In genomic region chr4:87985097-87985886, GRCh38 we compare ENCODE assay signal across 8 cellular contexts. TPM values are rescaled to one million over a fixed set of nuclear protein-coding genes. Genes with fewer than 3 reads are reported as not detected.
DNase-seq lines count a peak whose midpoint lies in the region; ATAC-seq and TF ChIP-seq lines count a peak whose summit lies in the region.
"Had no signal": no experiment of that assay in that cellular context is flagged by ENCODE, and none has a peak within 500 bp of the region (broad histone marks: within the 10 kb centered on the region; RNA-seq: fewer than 3 reads in every experiment).

No MANE protein-coding gene starts in this region.

- peak; percentile 81 for DNase-seq in G401 (ENCODE audit: low spot score)
- DNase-seq in KG1 (lab: John Stamatoyannopoulos, UW): peak; percentile 41
- peak; percentile 67 for DNase-seq in SK-N-SH
- peak; percentile 61 for DNase-seq in cerebellum (ENCODE audit: low spot score)
- DNase-seq in left kidney (ENCODE audit: low read depth, low spot score): peak; percentile 74
- DNase-seq in substantia nigra (lab: John Stamatoyannopoulos, UW): peak; percentile 9 to 91 (median 72)

- no peaks in the 10 kb centered on the region for H3F3A ChIP-seq in SK-N-SH (replicated peaks; ENCODE audit: insufficient read depth)

- no peak for TF ChIP-seq EP300 in SK-N-SH (IDR thresholded peaks at IDR 0.05; ENCODE audit: borderline replicate concordance in 1 of 2, low read depth in 1 of 2, low read length in 1 of 2)

- no peak overlapping the region for H2AFZ ChIP-seq in SK-N-SH (ENCODE audit: low read depth)

- CTCF ChIA-PET in SK-N-SH (lab: Yijun Ruan, JAX): interaction anchor here (0.6 to 4.3 kb wide), 33 partner anchors 10 to 974 kb away, joined by 3 to 73 read pairs (median 4); partner anchors contain the start of gene SPP1

- no peaks in the 10 kb centered on the region for H3K27me3 ChIP-seq in SK-N-SH (ENCODE audit: insufficient read depth)

- no peak overlapping the region for H3K9ac ChIP-seq in SK-N-SH

- H3K9me3 ChIP-seq in SK-N-SH: no peaks in the 10 kb centered on the region

- POLR2A ChIA-PET in SK-N-SH (lab: Yijun Ruan, JAX): no interaction called here

- peak; percentile 87 for ATAC-seq in GM21423 (IDR thresholded peaks at IDR 0.05; ENCODE audit: unreplicated experiment)

- 13% methylated on average over 1 of the region's 1 CpG for WGBS in SK-N-SH (ENCODE audit: low lambda C conversion rate)

- no peaks in the 10 kb centered on the region for H3K79me2 ChIP-seq in SK-N-SH (ENCODE audit: insufficient read depth)

- H3K4me2 ChIP-seq in SK-N-SH: no peak overlapping the region

- in situ Hi-C loops in G401 (cut with HindIII; ENCODE audit: low sequenced_read_pairs): no loop called here

- peak; percentile 64 for TF ChIP-seq CTCF in SK-N-SH (IDR thresholded peaks at IDR 0.05)

- no peaks in the 10 kb centered on the region for H3K9me2 ChIP-seq in SK-N-SH

- no peaks in the 10 kb centered on the region for H4K20me1 ChIP-seq in SK-N-SH (ENCODE audit: insufficient read depth)

- no peaks in the 10 kb centered on the region for H3K4me1 ChIP-seq in SK-N-SH (ENCODE audit: control insufficient read depth in 1 of 2, insufficient read depth in 2 of 2, low read depth in 1 of 2, low read length in 1 of 2)

- TF ChIP-seq RAD21 in SK-N-SH (IDR thresholded peaks at IDR 0.05; ENCODE audit: low read length): peak; percentile 81

- no peaks in the 10 kb centered on the region for H3K36me3 ChIP-seq in SK-N-SH (replicated peaks in 1 of 2; ENCODE audit: control insufficient read depth in 1 of 2, insufficient read depth in 2 of 2, low read length in 1 of 2)

- H3K4me3 ChIP-seq in SK-N-SH (ENCODE audit: low read depth in 2 of 2, low read length in 1 of 2): no peak overlapping the region

- no peak overlapping the region for H3K27ac ChIP-seq in SK-N-SH (ENCODE audit: low read depth in 2 of 2, low read length in 1 of 2)
- H3K27ac ChIP-seq in substantia nigra (ENCODE audit: low read depth, low read length, poor library complexity, severe bottlenecking): peak overlapping the region; percentile 60

TF ChIP-seq in SK-N-SH, 30 proteins besides CTCF, POLR2A, EP300 and RAD21:
- TF ChIP-seq TAF1 (IDR thresholded peaks at IDR 0.05; ENCODE audit: borderline replicate concordance, low read depth, low read length) (no peak), SMC3 (IDR thresholded peaks at IDR 0.05; ENCODE audit: low read depth, low read length) (peak; percentile 65), MEF2A (IDR thresholded peaks at IDR 0.05; ENCODE audit: borderline replicate concordance, low read depth) (no peak)

RNA-seq across cellular contexts. Expression of gene SPP1, which starts 9.8 kb away (rescaled TPM):
- 568 and 639 TPM in 2 replicates for total RNA-seq in G401 (2014; rRNA removed; shearing (Covaris generic))
- polyA plus RNA-seq in SK-N-SH (2012; rRNA removed): 0.82 and 1.3 TPM in 2 replicates
- 0.81 and 1.1 TPM in 2 replicates for polyA plus RNA-seq in SK-N-SH (2012; cell fraction: cytosol; rRNA removed)
- 2.5 and 3.9 TPM in 2 replicates for polyA plus RNA-seq in SK-N-SH (2012; cell fraction: nucleus; rRNA removed)
- total RNA-seq in cerebellum: 196 TPM
- total RNA-seq: activated CD8-positive, alpha-beta memory T cell treated with anti-CD3 and anti-CD28 coated beads for 36 hours had no signal

RNA-seq across cellular contexts. Expression of gene PKD2, which starts 22.1 kb away (rescaled TPM):
- 16.7 and 46.4 TPM in 2 replicates for total RNA-seq in G401 (2014; rRNA removed; shearing (Covaris generic))
- polyA plus RNA-seq in SK-N-SH (2012; rRNA removed): 44.6 and 52.0 TPM in 2 replicates
- polyA plus RNA-seq in SK-N-SH (2012; cell fraction: cytosol; rRNA removed): 62.8 and 76.7 TPM in 2 replicates
- 39.4 and 67.2 TPM in 2 replicates for polyA plus RNA-seq in SK-N-SH (2012; cell fraction: nucleus; rRNA removed)
- 46.5 TPM for total RNA-seq in cerebellum
